In the genomic region with DNA sequence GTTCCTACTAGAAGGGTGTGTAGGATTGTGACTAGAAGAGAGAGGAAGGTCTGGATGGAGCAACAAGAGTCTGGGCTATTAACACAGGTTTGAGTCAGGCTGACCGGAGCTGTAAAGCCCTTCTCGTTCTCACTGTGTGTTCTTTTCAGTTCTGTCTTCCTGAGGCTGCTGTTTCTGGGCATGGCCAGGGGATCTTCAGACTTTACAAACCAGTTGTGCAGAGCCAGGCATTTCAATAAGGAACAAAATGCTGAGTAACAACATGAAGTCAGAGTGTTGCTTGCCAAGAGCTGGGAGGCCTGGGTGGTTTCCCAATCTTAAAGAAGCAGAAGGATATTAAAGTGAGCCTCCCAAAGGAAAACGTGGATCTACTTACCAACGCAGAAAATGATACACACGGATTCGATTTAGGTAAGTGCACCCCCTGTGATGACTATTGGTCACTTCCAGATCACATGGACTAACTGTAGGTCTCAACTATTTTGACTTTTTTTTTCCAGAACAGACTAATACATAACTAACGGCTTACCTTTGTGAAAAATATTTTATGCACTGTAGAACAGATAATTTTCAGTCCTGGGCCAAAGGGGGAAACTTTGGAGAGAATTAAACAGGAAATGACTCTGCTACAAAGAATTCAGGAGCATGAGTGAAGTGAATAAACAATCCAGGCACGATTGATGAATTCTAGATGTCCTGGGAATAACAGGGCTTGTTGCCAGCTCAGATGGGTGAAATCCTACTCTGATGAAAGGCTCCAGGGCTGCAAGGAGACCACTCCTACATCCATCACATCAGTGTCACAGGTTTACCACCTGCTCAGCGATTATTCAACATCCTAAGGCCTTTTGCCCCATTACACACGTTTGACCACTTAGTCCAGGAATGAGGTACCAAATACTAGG, we compare ENCODE assay signal across 8 cellular contexts.
A peak's percentile ranks its signal among the peaks of the same experiment; 100 is the strongest.
DNase-seq lines count a peak whose midpoint lies in the region; ATAC-seq lines count a peak whose summit lies in the region.

No MANE protein-coding gene starts in this region.

- H3K36me3 Mint-ChIP-seq in effector memory CD8-positive, alpha-beta T cell (ENCODE audit: insufficient read depth) = no peaks in the 10 kb centered on the region

- 23% methylated on average over 10 of the region's 10 CpGs for WGBS in urinary bladder

- H3K9me3 Mint-ChIP-seq in effector memory CD8-positive, alpha-beta T cell = no peaks in the 10 kb centered on the region

- H3K27ac ChIP-seq in urinary bladder (ENCODE audit: low read depth) = peak overlapping the region; percentile 71

- no peaks in the 10 kb centered on the region for H3K4me1 Mint-ChIP-seq in effector memory CD8-positive, alpha-beta T cell (ENCODE audit: low read depth in 2 of 2)

- ATAC-seq in GM21737 (IDR thresholded peaks at IDR 0.05; ENCODE audit: unreplicated experiment) = peak; percentile 41
- peak; percentile 12 for ATAC-seq in effector memory CD8-positive, alpha-beta T cell (replicated peaks)

- H3K36me3 ChIP-seq in urinary bladder (ENCODE audit: insufficient read depth) = no peaks in the 10 kb centered on the region

- no peak overlapping the region for H3K4me3 ChIP-seq in urinary bladder (ENCODE audit: low read depth, low read length)

- H3K4me1 ChIP-seq in urinary bladder (ENCODE audit: insufficient read depth) = peaks cover 1% of the 10 kb centered on the region

- DNase-seq in NOMO-1 treated with dmso at 0.1 percent for 144 hours (lab: John Stamatoyannopoulos, UW; ENCODE audit: unreplicated experiment) (peak; percentile 27), midbrain (lab: John Stamatoyannopoulos, UW) (peak; percentile 75), NCI-H2107 treated with DMSO at 0.1 percent for 48 hours (lab: John Stamatoyannopoulos, UW; ENCODE audit: unreplicated experiment) (no peak), NK-92 (lab: John Stamatoyannopoulos, UW; ENCODE audit: unreplicated experiment) (no peak), D341Med (ENCODE audit: low spot score) (no peak)
- DNase-seq in effector memory CD8-positive, alpha-beta T cell = no peak

- H3K4me3 Mint-ChIP-seq in effector memory CD8-positive, alpha-beta T cell = no peak overlapping the region

- H3K27me3 Mint-ChIP-seq in effector memory CD8-positive, alpha-beta T cell = peaks cover 14 to 16% of the 10 kb centered on the region in 2 donors

- no peak overlapping the region for H3K27ac Mint-ChIP-seq in effector memory CD8-positive, alpha-beta T cell

Comparison
In these comparisons a context has a peak if more than half of its experiments do, and no peak if none do; other contexts are left out.
1. DNase-seq: peak in NOMO-1 treated with dmso at 0.1 percent for 144 hours (single experiment) and midbrain (single experiment); none in effector memory CD8-positive, alpha-beta T cell (0 of 3), NCI-H2107 treated with DMSO at 0.1 percent for 48 hours (single experiment), NK-92 (single experiment) and D341Med (single experiment).